ENCODE assay signal across 1 cellular context in genomic region chr9:13083366-13083765, GRCh38.
TF ChIP-seq lines count a peak whose summit lies in the region.

No MANE protein-coding gene starts in this region.

TF ChIP-seq in GM23338, 12 proteins besides CTCF, POLR2A, EP300 and RAD21 (continued from another document):
- no peak for TF ChIP-seq ZNF462 (CRISPR knock-in tag; IDR thresholded peaks at IDR 0.05)
- no peak for TF ChIP-seq JUNB (IDR thresholded peaks at IDR 0.05; ENCODE audit: unreplicated experiment)
- TF ChIP-seq ZNF331 (CRISPR knock-in tag; IDR thresholded peaks at IDR 0.05; ENCODE audit: low read depth) = no peak
- TF ChIP-seq EZH2 (IDR thresholded peaks at IDR 0.05; ENCODE audit: low read depth, unreplicated experiment) = no peak
- TF ChIP-seq ETS1 (IDR thresholded peaks at IDR 0.05) = no peak
- no peak for TF ChIP-seq NANOG (IDR thresholded peaks at IDR 0.05; ENCODE audit: borderline replicate concordance)
- TF ChIP-seq STAT1 (IDR thresholded peaks at IDR 0.05; ENCODE audit: unreplicated experiment) = no peak
- no peak for TF ChIP-seq CREB1 (CRISPR knock-in tag; IDR thresholded peaks at IDR 0.05; ENCODE audit: low read depth)
